In genomic region chr12:85673921-85674420, GRCh38 we compare ENCODE assay signal across 10 cellular contexts.
"Had no signal": no experiment of that assay in that cellular context is flagged by ENCODE, and none has a peak within 500 bp of the region (broad histone marks: within the 10 kb centered on the region; RNA-seq: fewer than 3 reads in every experiment).

No MANE protein-coding gene starts in this region.

- FAIRE-seq: H1, H54 had no signal

- ATAC-seq: GM23338, HCT116 had no signal

- DNase-seq: GM23248, GOT3, H7, H9, HCEC 1CT, HFFc6 had no signal
